ENCODE assay signal across 8 cellular contexts in the genomic region with DNA sequence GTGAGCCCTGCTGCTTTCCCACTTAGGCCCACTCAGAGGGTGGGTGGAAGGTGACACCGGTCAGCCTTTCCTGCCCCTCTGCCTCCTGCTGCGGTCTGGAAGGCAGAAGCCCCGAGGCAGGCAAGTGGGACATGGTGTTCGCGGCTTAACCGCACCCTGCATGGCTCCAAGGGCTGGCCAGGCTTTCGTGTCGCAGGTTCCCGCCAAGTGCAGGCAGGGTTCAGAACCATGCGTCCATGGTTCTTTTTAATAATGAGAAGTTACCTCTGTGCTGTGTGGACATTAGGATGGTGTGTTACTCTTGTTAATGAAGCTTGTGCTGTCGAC. TPM values are rescaled to one million over a fixed set of nuclear protein-coding genes. Genes with fewer than 3 reads are reported as not detected.
DNase-seq lines count a peak whose midpoint lies in the region; ATAC-seq and TF ChIP-seq lines count a peak whose summit lies in the region.

No MANE protein-coding gene starts in this region.

- peak overlapping the region; percentile 29 for H3K27ac ChIP-seq in mesodermal cell (ENCODE audit: low read depth, low read length, severe bottlenecking)

- ATAC-seq in HG03025 (IDR thresholded peaks at IDR 0.05; ENCODE audit: low FRiP score, unreplicated experiment): peak; percentile 4
- ATAC-seq in GM21717 (IDR thresholded peaks at IDR 0.05; ENCODE audit: unreplicated experiment): no peak

- H3K9me3 ChIP-seq in mesodermal cell (ENCODE audit: control insufficient read depth, low read length): no peaks in the 10 kb centered on the region

- DNase-seq in astrocyte of the spinal cord (ENCODE audit: low read depth, low spot score) (no peak), midbrain (lab: John Stamatoyannopoulos, UW) (no peak), SIG-M5 (lab: John Stamatoyannopoulos, UW) (no peak), NCI-H446 treated with DMSO at 0.1 percent for 48 hours (lab: John Stamatoyannopoulos, UW) (no peak)

- TF ChIP-seq CTCF in GM12875 (IDR thresholded peaks at IDR 0.05; ENCODE audit: borderline replicate concordance, insufficient read depth, low read depth, low read length): no peak
- TF ChIP-seq CTCF in astrocyte of the spinal cord (IDR thresholded peaks at IDR 0.05; ENCODE audit: low read depth, low read length): no peak

- H3K4me3 ChIP-seq in GM12875 (ENCODE audit: low read depth, low read length) (peak overlapping the region; percentile 86), astrocyte of the spinal cord (ENCODE audit: low read depth, low read length) (peak overlapping the region; percentile 56), mesodermal cell (ENCODE audit: extremely low read depth, insufficient read depth, low read length, poor library complexity, severe bottlenecking) (peak overlapping the region; percentile 73)

- H3K4me1 ChIP-seq in mesodermal cell (ENCODE audit: control insufficient read depth, insufficient read depth, low read length, poor library complexity, severe bottlenecking): no peaks in the 10 kb centered on the region

- in situ Hi-C loops in astrocyte of the spinal cord (cut with HindIII; ENCODE audit: low sequenced_read_pairs): no loop called here

- 0 to 8% methylated on average over 6 to 7 of the region's 11 CpGs for WGBS in mesodermal cell (ENCODE audit: insufficient coverage in 2 of 2), 2 experiments

- peaks cover 7% of the 10 kb centered on the region for H3K36me3 ChIP-seq in mesodermal cell (ENCODE audit: control insufficient read depth, insufficient read depth, low read length)

RNA-seq across cellular contexts. Expression of gene DGKH, which starts 1.0 kb away (rescaled TPM):
- polyA plus RNA-seq in mesodermal cell (2013, experiment 1 of 2): 5.2 TPM
- polyA plus RNA-seq in mesodermal cell (2013, experiment 2 of 2): 3.9 TPM
